Comparison of ENCODE assay signal across 15 cellular contexts in the genomic region with DNA sequence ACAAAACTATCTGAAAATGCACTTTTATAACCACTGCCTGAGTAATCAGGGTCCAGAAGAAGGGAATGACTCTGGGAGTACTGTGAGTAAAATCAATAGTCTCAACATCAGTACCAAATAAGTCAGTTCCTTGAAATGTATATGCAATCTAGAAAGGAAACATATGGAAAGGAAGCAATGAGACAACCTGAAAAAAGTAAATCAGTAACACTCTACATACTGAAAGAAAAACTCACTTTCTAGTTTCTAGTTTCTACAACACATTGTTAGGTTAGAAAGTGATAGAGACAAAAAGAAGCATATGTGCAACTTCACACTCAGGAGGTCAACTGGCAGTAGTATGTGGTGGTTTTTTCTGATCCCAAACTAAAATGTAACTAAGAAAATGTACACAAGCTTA.
A peak's percentile ranks its signal among the peaks of the same experiment; 100 is the strongest.
DNase-seq lines count a peak whose midpoint lies in the region; ATAC-seq, FAIRE-seq and TF ChIP-seq lines count a peak whose summit lies in the region.
"Had no signal": no experiment of that assay in that cellular context is flagged by ENCODE, and none has a peak within 500 bp of the region (broad histone marks: within the 10 kb centered on the region; RNA-seq: fewer than 3 reads in every experiment).

No MANE protein-coding gene starts in this region.

- no peaks in the 10 kb centered on the region for H3K36me3 ChIP-seq in GM12878 (ENCODE audit: control insufficient read depth in 2 of 2, insufficient read depth in 2 of 2, low read length in 1 of 2)

- no peak for FAIRE-seq in GM12878 (lab: Jason Lieb, UNC)
- FAIRE-seq: urothelium cell line had no signal

- peaks cover 5% of the 10 kb centered on the region for H3K4me1 Mint-ChIP-seq in endothelial cell (ENCODE audit: unreplicated experiment)
- H3K4me1 Mint-ChIP-seq: activated B cell treated with CpG ODN at 0.5 μM for 24 hours had no signal

- RAD21 ChIA-PET in GM12878 (lab: Charles Lee; ENCODE audit: unreplicated experiment): no interaction called here

- TF ChIP-seq RAD21 in GM12878 (IDR thresholded peaks at IDR 0.05; ENCODE audit: insufficient read depth, low read depth, low read length): no peak

- no peaks in the 10 kb centered on the region for H3K27me3 ChIP-seq in GM12878 (replicated peaks in 1 of 2; ENCODE audit: control insufficient read depth in 2 of 2, insufficient read depth in 2 of 2, low read length in 1 of 2)

- H4K20me1 ChIP-seq in GM12878 (ENCODE audit: control insufficient read depth, insufficient read depth): no peaks in the 10 kb centered on the region

- H3K4me2 ChIP-seq in GM12878 (ENCODE audit: control insufficient read depth, insufficient read depth): no peak overlapping the region

- no peak overlapping the region for H3K27ac Mint-ChIP-seq in endothelial cell (ENCODE audit: unreplicated experiment)
- H3K27ac Mint-ChIP-seq: activated B cell treated with CpG ODN at 0.5 μM for 24 hours had no signal

- no peaks in the 10 kb centered on the region for H3K36me3 Mint-ChIP-seq in endothelial cell (ENCODE audit: low read depth, unreplicated experiment)

- no peaks in the 10 kb centered on the region for H3K4me1 ChIP-seq in GM12878 (ENCODE audit: control insufficient read depth, insufficient read depth, low read length)

- no peak overlapping the region for H3K4me3 ChIP-seq in GM12878

- SMC1A ChIA-PET in GM12878 (lab: Charles Lee; ENCODE audit: uncharacterized antibody, unreplicated experiment): no interaction called here

- in situ Hi-C loops in GM12878 (cut with MboI): no loop called here

- CTCF ChIA-PET in GM12878 (lab: Yijun Ruan, JAX): no interaction called here

- H3K27me3 Mint-ChIP-seq in endothelial cell (ENCODE audit: unreplicated experiment): no peaks in the 10 kb centered on the region
- H3K27me3 Mint-ChIP-seq: activated B cell treated with CpG ODN at 0.5 μM for 24 hours had no signal

- no peak for DNase-seq in GM12878 (ENCODE audit: low read depth, low spot score)
- DNase-seq in cerebellar nuclear complex (lab: John Stamatoyannopoulos, UW): no peak
- DNase-seq in NCI-H1417 (lab: John Stamatoyannopoulos, UW): no peak
- DNase-seq in NCI-H1694 treated with DMSO at 0.1 percent for 48 hours (lab: John Stamatoyannopoulos, UW): no peak
- no peak for DNase-seq in endothelial cell (ENCODE audit: low spot score)
- DNase-seq: activated B cell treated with CpG ODN at 0.5 μM for 24 hours; activated effector memory CD4-positive, alpha-beta T cell treated with Interleukin-2 at 50 U/mL for 16 hours; MV-4-11; NCI-H524; SIG-M5 had no signal

- POLR2A ChIA-PET in GM12878 (lab: Charles Lee): no interaction called here

- H3K79me2 ChIP-seq in GM12878 (ENCODE audit: control insufficient read depth, insufficient read depth, low read length): no peaks in the 10 kb centered on the region

- no peak overlapping the region for H3K4me3 Mint-ChIP-seq in endothelial cell (ENCODE audit: unreplicated experiment)
- H3K4me3 Mint-ChIP-seq: activated B cell treated with CpG ODN at 0.5 μM for 24 hours had no signal

- no TSS peak for BruUV-seq in GM12878 (replicated peaks; lab: Mats Ljungman, UMichigan)

- intact Hi-C loops in GM12878 (cut with micrococcal nuclease; ENCODE audit: unreplicated experiment): no loop called here

- no peak for TF ChIP-seq CTCF in GM12878 (IDR thresholded peaks at IDR 0.05 in 2 of 3, conservative IDR thresholded peaks at IDR 0.05 in 1 of 3; ENCODE audit: control insufficient read depth in 2 of 3, extremely low read depth in 1 of 3, insufficient read depth in 1 of 3, low read depth in 3 of 3, low read length in 3 of 3)
- TF ChIP-seq CTCF in endothelial cell (IDR thresholded peaks at IDR 0.05; ENCODE audit: unreplicated experiment): no peak

- no peaks in the 10 kb centered on the region for H3K9me3 ChIP-seq in GM12878 (replicated peaks; ENCODE audit: control insufficient read depth, insufficient read depth, low read length)

- no peak for TF ChIP-seq POLR2A in GM12878 (IDR thresholded peaks at IDR 0.05; ENCODE audit: low read depth, low read length)

- peak; percentile 74 for ATAC-seq in GM19025 (IDR thresholded peaks at IDR 0.05; ENCODE audit: low read depth, unreplicated experiment)
- ATAC-seq in GM21717 (IDR thresholded peaks at IDR 0.05; ENCODE audit: unreplicated experiment): peak; percentile 96
- peak; percentile 98 for ATAC-seq in HG03095 (IDR thresholded peaks at IDR 0.05; ENCODE audit: unreplicated experiment)
- peak; percentile 69 for ATAC-seq in GM12878

- H2AFZ ChIP-seq in GM12878 (ENCODE audit: control insufficient read depth, low read depth, low read length): no peak overlapping the region

- no peak overlapping the region for H3K9ac ChIP-seq in GM12878 (ENCODE audit: control insufficient read depth, insufficient read depth, low read length)

- H3K9me3 Mint-ChIP-seq in endothelial cell (ENCODE audit: unreplicated experiment): no peaks in the 10 kb centered on the region

- no peak overlapping the region for H3K27ac ChIP-seq in GM12878 (ENCODE audit: control insufficient read depth, insufficient read depth)
- H3K27ac ChIP-seq: HL-60 had no signal

- TF ChIP-seq EP300 in GM12878 (IDR thresholded peaks at IDR 0.05; ENCODE audit: borderline replicate concordance in 1 of 2, control insufficient read depth in 1 of 2, low read depth in 2 of 2, low read length in 2 of 2): no peak

TF ChIP-seq in GM12878, 131 proteins besides CTCF, POLR2A, EP300 and RAD21:
- TF ChIP-seq BRCA1 (IDR thresholded peaks at IDR 0.05; ENCODE audit: low read depth, low read length) (no peak), MXI1 (IDR thresholded peaks at IDR 0.05; ENCODE audit: low read depth, low read length) (no peak), FOXK2 (IDR thresholded peaks at IDR 0.05) (no peak), IKZF2 (IDR thresholded peaks at IDR 0.05) (no peak), JUND (IDR thresholded peaks at IDR 0.05; ENCODE audit: low read depth, low read length) (no peak), EGR1 (IDR thresholded peaks at IDR 0.05; ENCODE audit: borderline replicate concordance in 1 of 2, low read depth in 2 of 2, low read length in 2 of 2) (no peak), RFX5 (IDR thresholded peaks at IDR 0.05; ENCODE audit: low read depth, low read length) (no peak), IKZF1 (conservative IDR thresholded peaks at IDR 0.05) (no peak), ZNF24 (IDR thresholded peaks at IDR 0.05) (no peak), POLR2AphosphoS5 (IDR thresholded peaks at IDR 0.05; ENCODE audit: low read length) (no peak), WRNIP1 (IDR thresholded peaks at IDR 0.05; ENCODE audit: borderline replicate concordance, low read depth, low read length) (no peak), YY1 (IDR thresholded peaks at IDR 0.05; ENCODE audit: low read depth, low read length) (no peak)
